In the genomic region with DNA sequence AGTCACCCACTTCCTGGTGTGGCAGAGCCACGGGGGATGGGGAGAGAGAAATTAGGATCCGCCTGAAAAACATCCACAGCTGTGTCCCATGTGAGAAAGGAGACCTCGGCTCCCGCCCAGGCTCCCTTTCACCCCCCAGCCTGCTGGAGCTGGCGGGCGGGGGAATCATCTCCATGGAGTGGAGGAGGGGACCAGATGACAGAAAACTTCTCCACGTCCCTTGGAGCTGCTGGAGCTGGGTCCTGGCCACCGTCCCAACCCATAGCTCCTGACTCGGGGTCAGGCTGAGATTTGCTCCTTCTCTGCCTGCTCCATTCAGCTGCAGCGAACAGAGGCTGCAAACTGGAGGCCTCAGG, we compare ENCODE assay signal across 2 cellular contexts.
A peak's percentile ranks its signal among the peaks of the same experiment; 100 is the strongest.
TF ChIP-seq lines count a peak whose summit lies in the region.

No MANE protein-coding gene starts in this region.

TF ChIP-seq in IMR-90, 13 proteins besides CTCF, POLR2A, EP300 and RAD21:
- TF ChIP-seq, protein P1, sequence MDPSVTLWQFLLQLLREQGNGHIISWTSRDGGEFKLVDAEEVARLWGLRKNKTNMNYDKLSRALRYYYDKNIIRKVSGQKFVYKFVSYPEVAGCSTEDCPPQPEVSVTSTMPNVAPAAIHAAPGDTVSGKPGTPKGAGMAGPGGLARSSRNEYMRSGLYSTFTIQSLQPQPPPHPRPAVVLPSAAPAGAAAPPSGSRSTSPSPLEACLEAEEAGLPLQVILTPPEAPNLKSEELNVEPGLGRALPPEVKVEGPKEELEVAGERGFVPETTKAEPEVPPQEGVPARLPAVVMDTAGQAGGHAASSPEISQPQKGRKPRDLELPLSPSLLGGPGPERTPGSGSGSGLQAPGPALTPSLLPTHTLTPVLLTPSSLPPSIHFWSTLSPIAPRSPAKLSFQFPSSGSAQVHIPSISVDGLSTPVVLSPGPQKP (IDR thresholded peaks at IDR 0.05; ENCODE audit: borderline replicate concordance, low read depth, low read length): no peak
- TF ChIP-seq MAZ (IDR thresholded peaks at IDR 0.05; ENCODE audit: borderline replicate concordance, low read depth, low read length): peak; percentile 85
- peak; percentile 10; the same call in 1 of the 2 replicates for TF ChIP-seq NFE2L2 (IDR thresholded peaks at IDR 0.05; ENCODE audit: low read depth, low read length)
- no peak for TF ChIP-seq RCOR1 (IDR thresholded peaks at IDR 0.05; ENCODE audit: insufficient replicate concordance, low read length)
- 0 out of 2 replicates have a peak, but pooled peaks have one; percentile 17 for TF ChIP-seq SMC3 (IDR thresholded peaks at IDR 0.05; ENCODE audit: low read depth, low read length)
- TF ChIP-seq MXI1 (IDR thresholded peaks at IDR 0.05; ENCODE audit: borderline replicate concordance, low read depth, low read length): 0 out of 2 replicates have a peak, but pooled peaks have one; percentile 36
- TF ChIP-seq, protein P2, sequence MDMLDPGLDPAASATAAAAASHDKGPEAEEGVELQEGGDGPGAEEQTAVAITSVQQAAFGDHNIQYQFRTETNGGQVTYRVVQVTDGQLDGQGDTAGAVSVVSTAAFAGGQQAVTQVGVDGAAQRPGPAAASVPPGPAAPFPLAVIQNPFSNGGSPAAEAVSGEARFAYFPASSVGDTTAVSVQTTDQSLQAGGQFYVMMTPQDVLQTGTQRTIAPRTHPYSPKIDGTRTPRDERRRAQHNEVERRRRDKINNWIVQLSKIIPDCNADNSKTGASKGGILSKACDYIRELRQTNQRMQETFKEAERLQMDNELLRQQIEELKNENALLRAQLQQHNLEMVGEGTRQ (IDR thresholded peaks at IDR 0.05; ENCODE audit: low read depth, low read length): no peak

TF ChIP-seq in H1, 55 proteins besides CTCF, POLR2A, EP300 and RAD21:
- TF ChIP-seq ASH2L (IDR thresholded peaks at IDR 0.05; ENCODE audit: low read length) (no peak), SRF (IDR thresholded peaks at IDR 0.05; ENCODE audit: low read depth, low read length) (no peak), TCF12 (IDR thresholded peaks at IDR 0.05; ENCODE audit: low read depth, low read length) (no peak), CHD2 (IDR thresholded peaks at IDR 0.05; ENCODE audit: low read length) (no peak), SIX5 (IDR thresholded peaks at IDR 0.05; ENCODE audit: low read depth, low read length) (no peak)
TF ChIP-seq in H1: peak in this region for 0.
